ENCODE assay signal across 25 cellular contexts in genomic region chr9:1505489-1505888, GRCh38.
DNase-seq lines count a peak whose midpoint lies in the region; ATAC-seq and TF ChIP-seq lines count a peak whose summit lies in the region.
"Had no signal": no experiment of that assay in that cellular context is flagged by ENCODE, and none has a peak within 500 bp of the region (broad histone marks: within the 10 kb centered on the region; RNA-seq: fewer than 3 reads in every experiment).

No MANE protein-coding gene starts in this region.

- 43% methylated on average over 2 of the region's 2 CpGs for WGBS in prostate gland

- DNase-seq in activated T-cell treated with anti-CD3 and anti-CD28 coated beads, Interleukin-2, amount 50 U/mL, for 72 hours: peak; percentile 15 to 17
- no peak for DNase-seq in activated T-cell treated with anti-CD3 and anti-CD28 coated beads, Interleukin-2, amount 50 U/mL, for 4 hours
- peak; percentile 30 for DNase-seq in GM12865 (ENCODE audit: low read depth)
- no peak for DNase-seq in activated T-helper 2 cell treated with anti-CD3 and anti-CD28 coated beads, Interferon-gamma antibody, Interleukin-2, Interleukin-4, amounts not matched to agents 10 μg/mL and 5 μg/mL and 100 μg/mL, durations not matched to agents 14 hours and 24 hours and 36 hours (ENCODE audit: low spot score)
- no peak for DNase-seq in Ammon's horn (ENCODE audit: low spot score)
- no peak for DNase-seq in prostate gland (ENCODE audit: low spot score)
- DNase-seq: CD8-positive, alpha-beta memory T cell; DMS 273 treated with DMSO at 0.1 percent for 48 hours; DMS79; EL; GDM1; MM.1S; NCI-H2029; NCI-H2227 treated with DMSO at 0.1 percent for 48 hours; NCI-H510A; NCI-H69; RPMI8226; SHP77 had no signal

- intact Hi-C loops in activated T-helper 2 cell treated with anti-CD3 and anti-CD28 coated beads, Interferon-gamma antibody, Interleukin-2, Interleukin-4, amounts not matched to agents 10 μg/mL and 5 μg/mL and 100 μg/mL, durations not matched to agents 14 hours and 24 hours and 36 hours (cut with micrococcal nuclease): loop anchor here (1.0 kb wide), 3 partner anchors 15 to 35 kb away; no protein-coding TSS in a partner anchor
- intact Hi-C loops in prostate gland (cut with DNase I): no loop called here

- ATAC-seq in activated T-cell treated with anti-CD3 and anti-CD28 coated beads, Interleukin-2, amount 50 U/mL, for 72 hours (replicated peaks in 1 of 2): peak; percentile 93 to 95
- no peak for ATAC-seq in activated T-cell treated with anti-CD3 and anti-CD28 coated beads, Interleukin-2, amount 50 U/mL, for 4 hours
- ATAC-seq in GM18868 (IDR thresholded peaks at IDR 0.05; ENCODE audit: unreplicated experiment) (peak; percentile 76), GM18505 (IDR thresholded peaks at IDR 0.05; ENCODE audit: unreplicated experiment) (no peak)
- ATAC-seq: HCT116 had no signal

- TF ChIP-seq POLR2A in GM18505 (IDR thresholded peaks at IDR 0.05; ENCODE audit: borderline replicate concordance, extremely low read depth, insufficient read depth, insufficient read length) (no peak), prostate gland (IDR thresholded peaks at IDR 0.05) (no peak)

- H3K4me3 Mint-ChIP-seq in activated T-cell treated with anti-CD3 and anti-CD28 coated beads, Interleukin-2, amount 50 U/mL, for 72 hours: no peak overlapping the region
- no peak overlapping the region for H3K4me3 Mint-ChIP-seq in activated T-cell treated with anti-CD3 and anti-CD28 coated beads, Interleukin-2, amount 50 U/mL, for 4 hours
- H3K4me3 Mint-ChIP-seq in activated T-helper 2 cell treated with anti-CD3 and anti-CD28 coated beads, Interferon-gamma antibody, Interleukin-2, Interleukin-4, amounts not matched to agents 10 μg/mL and 5 μg/mL and 100 μg/mL, durations not matched to agents 14 hours and 24 hours and 36 hours (ENCODE audit: low read depth): no peak overlapping the region
- H3K4me3 Mint-ChIP-seq: B cell; CD14-positive monocyte; CD8-positive, alpha-beta memory T cell; IgD-negative memory B cell had no signal

- H3K4me1 ChIP-seq in prostate gland (replicated peaks): no peaks in the 10 kb centered on the region

- peaks cover 2 to 7% of the 10 kb centered on the region in 2 donors for H3K9me3 Mint-ChIP-seq in activated T-cell treated with anti-CD3 and anti-CD28 coated beads, Interleukin-2, amount 50 U/mL, for 72 hours
- H3K9me3 Mint-ChIP-seq in activated T-cell treated with anti-CD3 and anti-CD28 coated beads, Interleukin-2, amount 50 U/mL, for 4 hours: no peaks in the 10 kb centered on the region
- peaks cover 4% of the 10 kb centered on the region for H3K9me3 Mint-ChIP-seq in activated T-helper 2 cell treated with anti-CD3 and anti-CD28 coated beads, Interferon-gamma antibody, Interleukin-2, Interleukin-4, amounts not matched to agents 10 μg/mL and 5 μg/mL and 100 μg/mL, durations not matched to agents 14 hours and 24 hours and 36 hours

- no peaks in the 10 kb centered on the region for H3K27me3 Mint-ChIP-seq in activated T-cell treated with anti-CD3 and anti-CD28 coated beads, Interleukin-2, amount 50 U/mL, for 72 hours (ENCODE audit: low read depth)
- H3K27me3 Mint-ChIP-seq in activated T-cell treated with anti-CD3 and anti-CD28 coated beads, Interleukin-2, amount 50 U/mL, for 4 hours (ENCODE audit: low read depth): peaks cover 6% of the 10 kb centered on the region
- H3K27me3 Mint-ChIP-seq in activated T-helper 2 cell treated with anti-CD3 and anti-CD28 coated beads, Interferon-gamma antibody, Interleukin-2, Interleukin-4, amounts not matched to agents 10 μg/mL and 5 μg/mL and 100 μg/mL, durations not matched to agents 14 hours and 24 hours and 36 hours (ENCODE audit: low read depth): no peaks in the 10 kb centered on the region

- no peaks in the 10 kb centered on the region for H3K36me3 Mint-ChIP-seq in activated T-cell treated with anti-CD3 and anti-CD28 coated beads, Interleukin-2, amount 50 U/mL, for 72 hours (ENCODE audit: insufficient read depth in 2 of 2)
- H3K36me3 Mint-ChIP-seq in activated T-cell treated with anti-CD3 and anti-CD28 coated beads, Interleukin-2, amount 50 U/mL, for 4 hours (ENCODE audit: insufficient read depth): no peaks in the 10 kb centered on the region
- no peaks in the 10 kb centered on the region for H3K36me3 Mint-ChIP-seq in activated T-helper 2 cell treated with anti-CD3 and anti-CD28 coated beads, Interferon-gamma antibody, Interleukin-2, Interleukin-4, amounts not matched to agents 10 μg/mL and 5 μg/mL and 100 μg/mL, durations not matched to agents 14 hours and 24 hours and 36 hours (ENCODE audit: low read depth)
- H3K36me3 Mint-ChIP-seq: CD14-positive monocyte; CD8-positive, alpha-beta memory T cell; IgD-negative memory B cell had no signal

- H3K27me3 ChIP-seq in prostate gland (replicated peaks; ENCODE audit: insufficient read depth): no peaks in the 10 kb centered on the region

- H3K4me1 Mint-ChIP-seq in activated T-cell treated with anti-CD3 and anti-CD28 coated beads, Interleukin-2, amount 50 U/mL, for 72 hours (ENCODE audit: low read depth): peaks cover 9% of the 10 kb centered on the region
- H3K4me1 Mint-ChIP-seq in activated T-cell treated with anti-CD3 and anti-CD28 coated beads, Interleukin-2, amount 50 U/mL, for 4 hours (ENCODE audit: low read depth): no peaks in the 10 kb centered on the region
- H3K4me1 Mint-ChIP-seq in activated T-helper 2 cell treated with anti-CD3 and anti-CD28 coated beads, Interferon-gamma antibody, Interleukin-2, Interleukin-4, amounts not matched to agents 10 μg/mL and 5 μg/mL and 100 μg/mL, durations not matched to agents 14 hours and 24 hours and 36 hours (ENCODE audit: low read depth): peaks cover 20% of the 10 kb centered on the region
- H3K4me1 Mint-ChIP-seq: B cell; CD14-positive monocyte; CD8-positive, alpha-beta memory T cell; IgD-negative memory B cell had no signal

- H3K9me3 ChIP-seq in prostate gland: no peaks in the 10 kb centered on the region

- H3K36me3 ChIP-seq in prostate gland: no peaks in the 10 kb centered on the region

- no peak for TF ChIP-seq CTCF in GM12865 (IDR thresholded peaks at IDR 0.05; ENCODE audit: insufficient read depth, low read depth, low read length, missing control alignments)
- no peak for TF ChIP-seq CTCF in prostate gland (IDR thresholded peaks at IDR 0.05)

- H3K27ac Mint-ChIP-seq in activated T-cell treated with anti-CD3 and anti-CD28 coated beads, Interleukin-2, amount 50 U/mL, for 72 hours: no peak overlapping the region
- peak overlapping the region; percentile 87 for H3K27ac Mint-ChIP-seq in activated T-helper 2 cell treated with anti-CD3 and anti-CD28 coated beads, Interferon-gamma antibody, Interleukin-2, Interleukin-4, amounts not matched to agents 10 μg/mL and 5 μg/mL and 100 μg/mL, durations not matched to agents 14 hours and 24 hours and 36 hours
- H3K27ac Mint-ChIP-seq: B cell; CD14-positive monocyte; CD8-positive, alpha-beta memory T cell; IgD-negative memory B cell had no signal

- no peak overlapping the region for H3K4me3 ChIP-seq in GM12865 (ENCODE audit: low read depth, low read length)
- H3K4me3 ChIP-seq in prostate gland: no peak overlapping the region

- no peak overlapping the region for H3K27ac ChIP-seq in prostate gland
- H3K27ac ChIP-seq: KMS-11 had no signal

Comparison
In these comparisons a context has a peak if more than half of its experiments do, and no peak if none do; other contexts are left out.
1. ATAC-seq: peak in activated T-cell treated with anti-CD3 and anti-CD28 coated beads, Interleukin-2, amount 50 U/mL, for 72 hours (2 of 2) and GM18868 (single experiment); none in activated T-cell treated with anti-CD3 and anti-CD28 coated beads, Interleukin-2, amount 50 U/mL, for 4 hours (0 of 2) and GM18505 (single experiment).
2. DNase-seq: peak in activated T-cell treated with anti-CD3 and anti-CD28 coated beads, Interleukin-2, amount 50 U/mL, for 72 hours (2 of 2) and GM12865 (single experiment); none in activated T-cell treated with anti-CD3 and anti-CD28 coated beads, Interleukin-2, amount 50 U/mL, for 4 hours (single experiment), activated T-helper 2 cell treated with anti-CD3 and anti-CD28 coated beads, Interferon-gamma antibody, Interleukin-2, Interleukin-4, amounts not matched to agents 10 μg/mL and 5 μg/mL and 100 μg/mL, durations not matched to agents 14 hours and 24 hours and 36 hours (single experiment), Ammon's horn (single experiment) and prostate gland (single experiment).